In genomic region chr2:49262815-49263560, GRCh38 we compare ENCODE assay signal across 18 cellular contexts.
A peak's percentile ranks its signal among the peaks of the same experiment; 100 is the strongest.
DNase-seq lines count a peak whose midpoint lies in the region; ATAC-seq and TF ChIP-seq lines count a peak whose summit lies in the region.
"Had no signal": no experiment of that assay in that cellular context is flagged by ENCODE, and none has a peak within 500 bp of the region (broad histone marks: within the 10 kb centered on the region; RNA-seq: fewer than 3 reads in every experiment).

No MANE protein-coding gene starts in this region.

- no peak overlapping the region for H3K4me3 Mint-ChIP-seq in Caco-2 (ENCODE audit: unreplicated experiment)
- H3K4me3 Mint-ChIP-seq: CD8-positive, alpha-beta memory T cell; T-helper 1 cell treated with Interleukin-12 subunit alpha and Interleukin-12 subunit beta and Interleukin-4 antibody, amounts not matched to agents 30 μg/mL and 1 μg/mL, for 36 hours had no signal

- no peaks in the 10 kb centered on the region for H3K27me3 Mint-ChIP-seq in Caco-2 (ENCODE audit: insufficient read depth, unreplicated experiment)
- H3K27me3 Mint-ChIP-seq: CD8-positive, alpha-beta memory T cell had no signal

- intact Hi-C loops in Caco-2 (cut with micrococcal nuclease; ENCODE audit: unreplicated experiment), result no loop called here

- no peaks in the 10 kb centered on the region for H3K36me3 ChIP-seq in Caco-2 (ENCODE audit: control insufficient read depth, insufficient read depth, low read length)
- H3K36me3 ChIP-seq: SJCRH30 had no signal

- POLR2A ChIA-PET in Caco-2 (lab: Charles Lee), result no interaction called here

- CTCF ChIA-PET in Caco-2 (lab: Charles Lee), result no interaction called here

- peak overlapping the region; percentile 5 for H3K27ac Mint-ChIP-seq in Caco-2 (ENCODE audit: unreplicated experiment)
- H3K27ac Mint-ChIP-seq: CD8-positive, alpha-beta memory T cell; T-helper 1 cell treated with Interleukin-12 subunit alpha and Interleukin-12 subunit beta and Interleukin-4 antibody, amounts not matched to agents 30 μg/mL and 1 μg/mL, for 36 hours had no signal

- no peaks in the 10 kb centered on the region for H3K9me3 ChIP-seq in Caco-2
- H3K9me3 ChIP-seq: SJCRH30 had no signal

- H3K27me3 ChIP-seq in Caco-2 (replicated peaks; ENCODE audit: control insufficient read depth, insufficient read depth, low read length), result no peaks in the 10 kb centered on the region

- peaks cover 16% of the 10 kb centered on the region for H3K4me1 Mint-ChIP-seq in Caco-2 (ENCODE audit: low read depth, unreplicated experiment)
- H3K4me1 Mint-ChIP-seq: CD8-positive, alpha-beta memory T cell had no signal

- no TSS peak for BruUV-seq in Caco-2 (replicated peaks; lab: Mats Ljungman, UMichigan)

- H3K36me3 Mint-ChIP-seq in Caco-2 (ENCODE audit: insufficient read depth, unreplicated experiment), result no peaks in the 10 kb centered on the region
- H3K36me3 Mint-ChIP-seq: CD8-positive, alpha-beta memory T cell had no signal

- ATAC-seq in GM21737 (IDR thresholded peaks at IDR 0.05; ENCODE audit: unreplicated experiment), result no peak
- ATAC-seq: HCT116 had no signal

- TF ChIP-seq CTCF in Caco-2 (IDR thresholded peaks at IDR 0.05; ENCODE audit: insufficient read depth in 1 of 2, low read depth in 1 of 2, low read length in 1 of 2, severe bottlenecking in 1 of 2, unreplicated experiment in 1 of 2), result no peak

- peaks cover 15% of the 10 kb centered on the region for H3K4me1 ChIP-seq in Caco-2

- peaks cover 9% of the 10 kb centered on the region for H3K9me3 Mint-ChIP-seq in Caco-2 (ENCODE audit: unreplicated experiment)
- H3K9me3 Mint-ChIP-seq: T-helper 1 cell treated with Interleukin-12 subunit alpha and Interleukin-12 subunit beta and Interleukin-4 antibody, amounts not matched to agents 30 μg/mL and 1 μg/mL, for 36 hours had no signal

- no peak overlapping the region for H3K4me3 ChIP-seq in Caco-2 (ENCODE audit: low read depth, low read length)
- H3K4me3 ChIP-seq: SJCRH30 had no signal

- DNase-seq in Caco-2 (no peak), DMS153 (lab: John Stamatoyannopoulos, UW) (peak; percentile 40), NCI-H2227 treated with DMSO at 0.1 percent for 48 hours (lab: John Stamatoyannopoulos, UW) (peak; percentile 74), left kidney (ENCODE audit: low read depth, low spot score) (peak; percentile 43), putamen (ENCODE audit: low spot score) (no peak), NCI-H226 (no peak)
- DNase-seq: ACHN; C1 segment of cervical spinal cord; CD8-positive, alpha-beta memory T cell; GF-D8; GOT3; NCI-H1092 treated with DMSO at 0.1 percent for 48 hours; NCI-H2029 treated with DMSO at 0.1 percent for 48 hours; NCI-H510A treated with DMSO at 0.1 percent for 48 hours; SJCRH30 had no signal

Comparison
In these comparisons a context has a peak if more than half of its experiments do, and no peak if none do; other contexts are left out.
1. DNase-seq: peak in DMS153 (single experiment), NCI-H2227 treated with DMSO at 0.1 percent for 48 hours (single experiment) and left kidney (single experiment); none in Caco-2 (0 of 2), putamen (single experiment) and NCI-H226 (single experiment).